ENCODE assay signal across 22 cellular contexts in the genomic region with DNA sequence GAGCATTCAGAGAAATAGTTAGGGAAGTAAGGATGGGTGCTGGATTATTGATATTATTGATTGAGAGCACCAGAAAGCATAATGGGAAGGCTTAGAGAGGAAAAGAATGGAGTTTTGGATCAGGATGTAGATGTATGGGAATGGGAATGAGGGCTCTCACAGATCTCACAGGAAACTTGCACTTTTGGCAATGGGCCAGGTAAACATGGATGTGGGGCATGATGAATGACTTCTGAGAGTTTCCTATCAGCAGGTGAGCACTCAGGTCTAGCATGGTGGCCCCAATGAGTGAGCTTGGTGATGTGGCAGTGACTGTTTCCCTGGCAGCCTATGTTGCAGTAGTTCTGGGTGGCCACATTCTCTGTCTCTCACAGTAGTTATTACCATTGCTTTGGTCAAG.
"Had no signal": no experiment of that assay in that cellular context is flagged by ENCODE, and none has a peak within 500 bp of the region (broad histone marks: within the 10 kb centered on the region; RNA-seq: fewer than 3 reads in every experiment).

No MANE protein-coding gene starts in this region.

- DNase-seq: activated B cell treated with CpG ODN at 0.5 μM for 24 hours; activated CD4-positive, alpha-beta T cell treated with anti-CD3 and anti-CD28 coated beads for 48 hours; activated CD4-positive, alpha-beta T cell treated with anti-CD3 and anti-CD28 coated beads, Interleukin-2, amount 50 U/mL, for 1 hour; activated CD4-positive, alpha-beta T cell treated with anti-CD3 and anti-CD28 coated beads, Interleukin-2, amount 50 U/mL, for 48 hours; activated CD8-positive, alpha-beta memory T cell treated with anti-CD3 and anti-CD28 coated beads for 24 hours; activated CD8-positive, alpha-beta T cell treated with anti-CD3 and anti-CD28 coated beads for 36 hours; activated effector memory CD4-positive, alpha-beta T cell treated with Interleukin-2 at 50 U/mL for 16 hours; activated gamma-delta T cell treated with Interleukin-2 at 50 U/mL for 16 hours; activated naive CD4-positive, alpha-beta T cell treated with anti-CD3 and anti-CD28 coated beads, Interleukin-2, amount 50 U/mL, for 16 hours; activated naive CD4-positive, alpha-beta T cell treated with Interleukin-2 at 50 U/mL for 16 hours; activated T-cell treated with anti-CD3 and anti-CD28 coated beads, Interleukin-2, amount 50 U/mL, for 4 hours; amniotic stem cell; anterior cingulate cortex; brain microvascular endothelial cell; dorsolateral prefrontal cortex; effector memory CD4-positive, alpha-beta T cell; endodermal cell; foreskin fibroblast; head of caudate nucleus; hippocampal formation; T1000; WERI-Rb-1 had no signal
